ENCODE assay signal across 1 cellular context in genomic region chr17:78289802-78290363, GRCh38.
TF ChIP-seq lines count a peak whose summit lies in the region.

No MANE protein-coding gene starts in this region.

TF ChIP-seq in SK-N-SH, 30 proteins besides CTCF, POLR2A, EP300 and RAD21 (continued from another document):
- TF ChIP-seq MAX (IDR thresholded peaks at IDR 0.05; ENCODE audit: low read depth): no peak
- no peak for TF ChIP-seq JUND (IDR thresholded peaks at IDR 0.05)
- no peak for TF ChIP-seq FOSL2 (IDR thresholded peaks at IDR 0.05; ENCODE audit: borderline replicate concordance, low read depth)
- TF ChIP-seq TAF1 (IDR thresholded peaks at IDR 0.05; ENCODE audit: borderline replicate concordance, low read depth, low read length): no peak
- peak; percentile 50; the same call in 1 of the 2 replicates for TF ChIP-seq REST (IDR thresholded peaks at IDR 0.05; ENCODE audit: low read depth, low read length)
- no peak for TF ChIP-seq PBX3 (IDR thresholded peaks at IDR 0.05)
- no peak for TF ChIP-seq RXRA (IDR thresholded peaks at IDR 0.05; ENCODE audit: borderline replicate concordance, low read depth)
- TF ChIP-seq TEAD4 (IDR thresholded peaks at IDR 0.05; ENCODE audit: borderline replicate concordance, insufficient read depth): no peak
- TF ChIP-seq EZH2phosphoT487 (IDR thresholded peaks at IDR 0.05; ENCODE audit: borderline replicate concordance, low read depth): no peak
- no peak for TF ChIP-seq NRF1 (IDR thresholded peaks at IDR 0.05; ENCODE audit: low read depth, low read length)
- TF ChIP-seq FOXM1 (IDR thresholded peaks at IDR 0.05; ENCODE audit: low read depth): no peak
- TF ChIP-seq CHD2 (IDR thresholded peaks at IDR 0.05; ENCODE audit: low read length, partially characterized antibody): peak; percentile 71
- TF ChIP-seq FOXJ3 (CRISPR knock-in tag; IDR thresholded peaks at IDR 0.05): no peak
- no peak for TF ChIP-seq GATA2 (CRISPR knock-in tag; IDR thresholded peaks at IDR 0.05)
- TF ChIP-seq YY1 (IDR thresholded peaks at IDR 0.05; ENCODE audit: low read depth): no peak
- TF ChIP-seq GABPA (IDR thresholded peaks at IDR 0.05; ENCODE audit: low read depth): no peak
- peak; percentile 32; the same call in 1 of the 2 replicates for TF ChIP-seq MXI1 (IDR thresholded peaks at IDR 0.05; ENCODE audit: low read depth, low read length)
- TF ChIP-seq NFIC (IDR thresholded peaks at IDR 0.05; ENCODE audit: borderline replicate concordance): no peak
